13 cellular contexts compared by ENCODE assay signal in genomic region chr5:160500776-160501175, GRCh38.
DNase-seq lines count a peak whose midpoint lies in the region; ATAC-seq and TF ChIP-seq lines count a peak whose summit lies in the region.
"Had no signal": no experiment of that assay in that cellular context is flagged by ENCODE, and none has a peak within 500 bp of the region (broad histone marks: within the 10 kb centered on the region; RNA-seq: fewer than 3 reads in every experiment).

No MANE protein-coding gene starts in this region.

- peak; percentile 52 for ATAC-seq in GM18519 (IDR thresholded peaks at IDR 0.05; ENCODE audit: low FRiP score, unreplicated experiment)
- peak; percentile 36 for ATAC-seq in HG02884 (IDR thresholded peaks at IDR 0.05; ENCODE audit: unreplicated experiment)
- ATAC-seq in mucosa of descending colon, result peak; percentile 46
- no peak for ATAC-seq in esophagus mucosa

- no peaks in the 10 kb centered on the region for H3K4me1 ChIP-seq in mucosa of descending colon (ENCODE audit: low read depth)

- no peak overlapping the region for H3K4me3 ChIP-seq in mucosa of descending colon
- H3K4me3 ChIP-seq: lung had no signal

- intact Hi-C loops in mucosa of descending colon (cut with DNase I, micrococcal nuclease), result no loop called here

- H3K36me3 ChIP-seq in mucosa of descending colon (ENCODE audit: low read depth), result no peaks in the 10 kb centered on the region
- H3K36me3 ChIP-seq: neutrophil had no signal

- no peaks in the 10 kb centered on the region for H3K9me3 ChIP-seq in mucosa of descending colon
- H3K9me3 ChIP-seq: neutrophil had no signal

- TF ChIP-seq CTCF in mucosa of descending colon (IDR thresholded peaks at IDR 0.05), result no peak

- DNase-seq in NOMO-1 treated with dmso at 0.1 percent for 144 hours (lab: John Stamatoyannopoulos, UW; ENCODE audit: unreplicated experiment) (peak; percentile 74), mucosa of descending colon (peak in 1 of 3 donors; percentile 24), AG20443 (ENCODE audit: low spot score) (no peak), OCI-M1 (lab: John Stamatoyannopoulos, UW) (no peak)
- DNase-seq in activated CD4-positive, alpha-beta T cell treated with anti-CD3 and anti-CD28 coated beads, Interleukin-2, amount 50 U/mL, for 48 hours, result no peak
- DNase-seq: activated CD4-positive, alpha-beta T cell treated with anti-CD3 and anti-CD28 coated beads for 48 hours; amniotic stem cell; small intestine had no signal
